ENCODE assay signal across 1 cellular context in genomic region chr7:140439359-140439758, GRCh38.
TF ChIP-seq lines count a peak whose summit lies in the region.

No MANE protein-coding gene starts in this region.

TF ChIP-seq in H1, 55 proteins besides CTCF, POLR2A, EP300 and RAD21 (continued from another document):
- TF ChIP-seq EZH2 (IDR thresholded peaks at IDR 0.05; ENCODE audit: low read depth, low read length, severe bottlenecking): no peak
- TF ChIP-seq EGR1 (IDR thresholded peaks at IDR 0.05; ENCODE audit: borderline replicate concordance, low read depth, low read length): no peak
- TF ChIP-seq PHF8 (conservative IDR thresholded peaks at IDR 0.05; ENCODE audit: low read depth, low read length): no peak
- TF ChIP-seq SP4 (IDR thresholded peaks at IDR 0.05; ENCODE audit: low read length): no peak
- TF ChIP-seq SP2 (IDR thresholded peaks at IDR 0.05; ENCODE audit: low read length): no peak
- TF ChIP-seq SRF (IDR thresholded peaks at IDR 0.05; ENCODE audit: low read depth, low read length): no peak
- no peak for TF ChIP-seq NRF1 (IDR thresholded peaks at IDR 0.05; ENCODE audit: low read depth, low read length)
- TF ChIP-seq ATF2 (IDR thresholded peaks at IDR 0.05; ENCODE audit: low read length): no peak
- TF ChIP-seq POU5F1 (IDR thresholded peaks at IDR 0.05; ENCODE audit: low read depth, low read length): no peak
- no peak for TF ChIP-seq YY1 (IDR thresholded peaks at IDR 0.05; ENCODE audit: low read depth, low read length)
- TF ChIP-seq CHD7 (IDR thresholded peaks at IDR 0.05; ENCODE audit: insufficient replicate concordance, low read length): no peak
- no peak for TF ChIP-seq CHD2 (IDR thresholded peaks at IDR 0.05; ENCODE audit: low read length)
- no peak for TF ChIP-seq SIN3A (conservative IDR thresholded peaks at IDR 0.05 in 1 of 2, IDR thresholded peaks at IDR 0.05 in 1 of 2; ENCODE audit: low read depth in 1 of 2, low read length in 2 of 2)
- no peak for TF ChIP-seq BCL11A (IDR thresholded peaks at IDR 0.05; ENCODE audit: low read depth in 2 of 2, low read length in 2 of 2)
- TF ChIP-seq E2F6 (IDR thresholded peaks at IDR 0.05): no peak
- TF ChIP-seq TEAD4 (IDR thresholded peaks at IDR 0.05; ENCODE audit: low read depth, low read length): no peak
- TF ChIP-seq NANOG (IDR thresholded peaks at IDR 0.05; ENCODE audit: insufficient read depth, low read depth, low read length, poor library complexity, severe bottlenecking): no peak
- no peak for TF ChIP-seq TCF12 (IDR thresholded peaks at IDR 0.05; ENCODE audit: low read depth, low read length)
